In genomic region chr9:121286688-121286972, GRCh38 we compare ENCODE assay signal across 9 cellular contexts. TPM values are rescaled to one million over a fixed set of nuclear protein-coding genes. Genes with fewer than 3 reads are reported as not detected.
DNase-seq lines count a peak whose midpoint lies in the region; ATAC-seq and TF ChIP-seq lines count a peak whose summit lies in the region.
"Had no signal": no experiment of that assay in that cellular context is flagged by ENCODE, and none has a peak within 500 bp of the region (broad histone marks: within the 10 kb centered on the region; RNA-seq: fewer than 3 reads in every experiment).

No MANE protein-coding gene starts in this region.

- peaks cover 2% of the 10 kb centered on the region for H3K36me3 Mint-ChIP-seq in neural progenitor cell
- no peaks in the 10 kb centered on the region for H3K36me3 Mint-ChIP-seq in activated T-cell treated with anti-CD3 and anti-CD28 coated beads, Interleukin-2, amount 50 U/mL, for 72 hours (ENCODE audit: insufficient read depth in 2 of 2)

- intact Hi-C loops in left ventricle myocardium inferior (cut with micrococcal nuclease): no loop called here
- intact Hi-C loops in Right ventricle myocardium superior (cut with DNase I): no loop called here
- intact Hi-C loops in vagina (cut with DNase I): no loop called here

- H3K27ac Mint-ChIP-seq in neural progenitor cell: peak overlapping the region; percentile 78
- no peak overlapping the region for H3K27ac Mint-ChIP-seq in activated T-cell treated with anti-CD3 and anti-CD28 coated beads, Interleukin-2, amount 50 U/mL, for 72 hours

- no peak overlapping the region for H3K4me3 Mint-ChIP-seq in neural progenitor cell
- no peak overlapping the region for H3K4me3 Mint-ChIP-seq in activated T-cell treated with anti-CD3 and anti-CD28 coated beads, Interleukin-2, amount 50 U/mL, for 72 hours
- H3K4me3 Mint-ChIP-seq: B cell had no signal

- H4K20me1 ChIP-seq in neural progenitor cell (ENCODE audit: low read depth): peaks cover 32% of the 10 kb centered on the region

- no peak overlapping the region for H3K9ac ChIP-seq in neural progenitor cell

- DNase-seq in left ventricle myocardium inferior: no peak
- DNase-seq in Right ventricle myocardium superior: no peak
- no peak for DNase-seq in neural progenitor cell (ENCODE audit: low spot score)
- no peak for DNase-seq in vagina (ENCODE audit: extremely low spot score in 2 of 2)
- DNase-seq in activated T-cell treated with anti-CD3 and anti-CD28 coated beads, Interleukin-2, amount 50 U/mL, for 72 hours: no peak
- DNase-seq in pons (ENCODE audit: low spot score): no peak

- H3F3A ChIP-seq in neural progenitor cell (ENCODE audit: low read depth): peaks cover 60% of the 10 kb centered on the region

- peak overlapping the region; percentile 62 for H3K4me3 ChIP-seq in left ventricle myocardium inferior
- no peak overlapping the region for H3K4me3 ChIP-seq in esophagus (ENCODE audit: low read depth in 1 of 2, low read length in 2 of 2)
- peak overlapping the region; percentile 16 for H3K4me3 ChIP-seq in neural progenitor cell
- peak overlapping the region; percentile 5 to 23 for H3K4me3 ChIP-seq in vagina

- TF ChIP-seq CTCF in left ventricle myocardium inferior (IDR thresholded peaks at IDR 0.05; ENCODE audit: borderline replicate concordance) (no peak), neural progenitor cell (IDR thresholded peaks at IDR 0.05) (no peak), vagina (IDR thresholded peaks at IDR 0.05) (no peak)

- peaks cover 2% of the 10 kb centered on the region for H3K9me3 Mint-ChIP-seq in neural progenitor cell
- no peaks in the 10 kb centered on the region for H3K9me3 Mint-ChIP-seq in activated T-cell treated with anti-CD3 and anti-CD28 coated beads, Interleukin-2, amount 50 U/mL, for 72 hours

- H3K36me3 ChIP-seq in left ventricle myocardium inferior (no peaks in the 10 kb centered on the region), esophagus (ENCODE audit: control insufficient read depth in 2 of 2, insufficient read depth in 2 of 2, low read length in 1 of 2) (no peaks in the 10 kb centered on the region), neural progenitor cell (no peaks in the 10 kb centered on the region), vagina (no peaks in the 10 kb centered on the region)

- H3K4me2 ChIP-seq in neural progenitor cell: peak overlapping the region; percentile 71

- H3K27me3 Mint-ChIP-seq in neural progenitor cell (ENCODE audit: insufficient read depth, low read depth): peaks cover 5% of the 10 kb centered on the region
- H3K27me3 Mint-ChIP-seq in activated T-cell treated with anti-CD3 and anti-CD28 coated beads, Interleukin-2, amount 50 U/mL, for 72 hours (ENCODE audit: low read depth): no peaks in the 10 kb centered on the region
- H3K27me3 Mint-ChIP-seq: B cell had no signal

- H3K4me1 Mint-ChIP-seq in neural progenitor cell: peaks cover 68% of the 10 kb centered on the region
- peaks cover 34% of the 10 kb centered on the region for H3K4me1 Mint-ChIP-seq in activated T-cell treated with anti-CD3 and anti-CD28 coated beads, Interleukin-2, amount 50 U/mL, for 72 hours (ENCODE audit: low read depth)

- H2AFZ ChIP-seq in neural progenitor cell (replicated peaks): no peak overlapping the region

- no peaks in the 10 kb centered on the region for H3K79me2 ChIP-seq in neural progenitor cell (ENCODE audit: low read depth)

- H3K27ac ChIP-seq in left ventricle myocardium inferior (replicated peaks) (peak overlapping the region; percentile 98), esophagus (ENCODE audit: low read depth in 2 of 2, low read length in 1 of 2) (peak overlapping the region; percentile 99), neural progenitor cell (no peak overlapping the region), vagina (peak overlapping the region; percentile 97)

- no peaks in the 10 kb centered on the region for H3K9me3 ChIP-seq in left ventricle myocardium inferior (replicated peaks)
- no peaks in the 10 kb centered on the region for H3K9me3 ChIP-seq in esophagus (ENCODE audit: control insufficient read depth in 2 of 2, insufficient read depth in 1 of 2, low read depth in 1 of 2, low read length in 1 of 2)
- H3K9me3 ChIP-seq in neural progenitor cell (ENCODE audit: low read depth): no peaks in the 10 kb centered on the region
- no peaks in the 10 kb centered on the region for H3K9me3 ChIP-seq in vagina

- no peaks in the 10 kb centered on the region for H3K27me3 ChIP-seq in left ventricle myocardium inferior (ENCODE audit: low read depth)
- H3K27me3 ChIP-seq in esophagus (ENCODE audit: control insufficient read depth in 1 of 2, insufficient read depth in 2 of 2, low read length in 2 of 2): no peaks in the 10 kb centered on the region
- H3K27me3 ChIP-seq in neural progenitor cell: peaks cover 30% of the 10 kb centered on the region
- no peaks in the 10 kb centered on the region for H3K27me3 ChIP-seq in vagina

- TF ChIP-seq POLR2A in vagina (IDR thresholded peaks at IDR 0.05): no peak

- WGBS in esophagus, 2 donors: 20 to 51% methylated on average over 2 of the region's 2 CpGs

- ATAC-seq in Right ventricle myocardium superior (ENCODE audit: poor library complexity) (no peak), HG03342 (IDR thresholded peaks at IDR 0.05; ENCODE audit: unreplicated experiment) (no peak)
- ATAC-seq in activated T-cell treated with anti-CD3 and anti-CD28 coated beads, Interleukin-2, amount 50 U/mL, for 72 hours (replicated peaks in 1 of 2): no peak

- H3K4me1 ChIP-seq in left ventricle myocardium inferior: peaks cover 96% of the 10 kb centered on the region
- H3K4me1 ChIP-seq in esophagus (ENCODE audit: control insufficient read depth in 2 of 2, insufficient read depth in 2 of 2, low read length in 1 of 2): peaks cover 14 to 55% of the 10 kb centered on the region in 2 donors
- H3K4me1 ChIP-seq in neural progenitor cell: peaks cover 54% of the 10 kb centered on the region
- peaks cover 92% of the 10 kb centered on the region for H3K4me1 ChIP-seq in vagina

RNA-seq across cellular contexts. Expression of gene GSN, which starts 18.7 kb away (rescaled TPM):
- total RNA-seq in left ventricle myocardium inferior (758 TPM), Right ventricle myocardium superior (837 TPM), neural progenitor cell (ENCODE audit: low replicate concordance) (72.1 and 114 TPM in 2 replicates), vagina (2,053 TPM)
- polyA plus RNA-seq in esophagus: 100 to 1,000 TPM; 198 to 418 TPM
- 1 to 10 TPM; 3.6 to 4.0 TPM for total RNA-seq in activated T-cell treated with anti-CD3 and anti-CD28 coated beads, Interleukin-2, amount 50 U/mL, for 72 hours

Comparison
In these comparisons a context has a peak if more than half of its experiments do, and no peak if none do; other contexts are left out.
1. H3K4me3 ChIP-seq: peak in left ventricle myocardium inferior (single experiment), neural progenitor cell (single experiment) and vagina (2 of 2); none in esophagus (0 of 2).
2. RNA of gene GSN, which starts 18.7 kb away (total RNA-seq): 2,053 TPM in vagina (single experiment), 837 TPM in Right ventricle myocardium superior (single experiment), 758 TPM in left ventricle myocardium inferior (single experiment) and 72.1 to 114 TPM in neural progenitor cell; 3.6 to 4.0 TPM in activated T-cell treated with anti-CD3 and anti-CD28 coated beads, Interleukin-2, amount 50 U/mL, for 72 hours; every median in the first group is over 10 times any median in the second.